In the genomic region with DNA sequence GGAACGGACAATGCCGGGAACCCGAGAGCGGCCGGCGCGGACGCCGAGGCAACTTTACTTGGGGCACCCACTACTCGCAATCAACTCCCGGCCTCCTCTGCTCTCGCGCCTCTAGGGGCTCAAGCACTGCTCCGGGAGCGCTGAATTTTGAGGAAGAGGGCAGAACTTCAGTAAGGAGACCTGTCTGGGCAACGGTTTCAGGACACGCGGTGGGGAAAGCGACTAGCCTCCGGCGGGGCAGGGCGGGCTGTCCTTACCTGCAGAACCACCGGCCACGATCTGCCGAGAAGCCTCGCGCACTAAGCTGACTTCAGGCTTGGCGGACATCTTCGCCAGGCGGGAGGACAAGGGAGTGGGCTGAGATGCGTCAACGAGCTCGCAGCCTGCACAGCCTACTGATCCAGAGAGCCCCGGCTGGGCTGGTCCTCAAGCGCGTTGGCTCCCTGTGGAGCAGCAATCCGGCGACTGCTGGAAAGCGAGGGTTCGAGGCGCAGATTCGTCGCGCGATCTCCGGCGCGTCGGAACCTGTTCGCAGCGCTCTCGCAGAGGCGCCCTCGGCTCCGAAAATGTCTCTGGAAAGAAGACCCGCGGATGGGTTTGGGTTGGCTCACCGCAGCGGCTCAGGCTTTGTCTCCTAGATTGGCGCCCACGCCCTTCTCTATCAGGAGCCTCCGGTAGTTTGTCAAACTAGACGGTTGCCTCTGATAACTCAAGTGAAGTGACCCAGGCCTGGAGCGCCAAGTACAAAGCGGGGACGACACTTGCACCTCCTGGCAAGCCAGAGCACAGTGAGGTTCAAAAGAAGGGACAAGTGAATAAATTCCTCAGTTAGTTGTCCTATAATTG, we compare ENCODE assay signal across 8 cellular contexts.
DNase-seq lines count a peak whose midpoint lies in the region; ATAC-seq lines count a peak whose summit lies in the region.

A gene (minus strand): TSS at position 583 of the 846 bp plus-strand sequence.

- peak; percentile 30 for DNase-seq in activated T-cell treated with anti-CD3 and anti-CD28 coated beads, Interleukin-2, amount 50 U/mL, for 24 hours
- no peak for DNase-seq in activated T-cell treated with anti-CD3 and anti-CD28 coated beads for 4 hours
- DNase-seq in NCI-H748 (lab: John Stamatoyannopoulos, UW; ENCODE audit: unreplicated experiment), result peak; percentile 96
- DNase-seq in caudate nucleus (lab: John Stamatoyannopoulos, UW), result peak in 59 of 61 donors; percentile 2 to 82 (median 50)
- DNase-seq in skeletal muscle cell (ENCODE audit: low read depth), result peak; percentile 47

- peaks cover 4% of the 10 kb centered on the region for H3K4me1 Mint-ChIP-seq in activated T-cell treated with anti-CD3 and anti-CD28 coated beads, Interleukin-2, amount 50 U/mL, for 24 hours (ENCODE audit: low read depth)

- H3K9me3 Mint-ChIP-seq in activated T-cell treated with anti-CD3 and anti-CD28 coated beads, Interleukin-2, amount 50 U/mL, for 24 hours, result peaks cover 1% of the 10 kb centered on the region

- H3K27ac ChIP-seq in caudate nucleus (ENCODE audit: low read depth, low read length), result peak within 1 kb of the TSS; percentile 73

- ATAC-seq in GM21528 (IDR thresholded peaks at IDR 0.05; ENCODE audit: low FRiP score, unreplicated experiment) (no peak), HG03135 (IDR thresholded peaks at IDR 0.05; ENCODE audit: unreplicated experiment) (no peak)

- H3K4me3 Mint-ChIP-seq in activated T-cell treated with anti-CD3 and anti-CD28 coated beads, Interleukin-2, amount 50 U/mL, for 24 hours, result peak within 1 kb of the TSS; percentile 50

- H3K27ac Mint-ChIP-seq in activated T-cell treated with anti-CD3 and anti-CD28 coated beads, Interleukin-2, amount 50 U/mL, for 24 hours, result no peak within 1 kb of the TSS

- H3K4me3 ChIP-seq in iPS-18c (ENCODE audit: insufficient read depth, low read depth, low read length), result peak within 1 kb of the TSS; percentile 81
- H3K4me3 ChIP-seq in skeletal muscle cell (ENCODE audit: low read depth, low read length), result peak within 1 kb of the TSS; percentile 78

- no peaks in the 10 kb centered on the region for H3K36me3 Mint-ChIP-seq in activated T-cell treated with anti-CD3 and anti-CD28 coated beads, Interleukin-2, amount 50 U/mL, for 24 hours (ENCODE audit: low read depth)

- no peaks in the 10 kb centered on the region for H3K9me3 ChIP-seq in iPS-18c (ENCODE audit: control insufficient read depth, insufficient read depth, low read length)

- peaks cover 32% of the 10 kb centered on the region for H3K27me3 Mint-ChIP-seq in activated T-cell treated with anti-CD3 and anti-CD28 coated beads, Interleukin-2, amount 50 U/mL, for 24 hours
